12 cellular contexts compared by ENCODE assay signal in genomic region chr2:73832905-73833304, GRCh38. TPM values are rescaled to one million over a fixed set of nuclear protein-coding genes. Genes with fewer than 3 reads are reported as not detected.
DNase-seq lines count a peak whose midpoint lies in the region; ATAC-seq, FAIRE-seq and TF ChIP-seq lines count a peak whose summit lies in the region.
"Had no signal": no experiment of that assay in that cellular context is flagged by ENCODE, and none has a peak within 500 bp of the region (broad histone marks: within the 10 kb centered on the region; RNA-seq: fewer than 3 reads in every experiment).

No MANE protein-coding gene starts in this region.

- POLR2A ChIA-PET in IMR-90 (lab: Charles Lee; ENCODE audit: unreplicated experiment): no interaction called here

- H3K9me1 ChIP-seq in IMR-90 (ENCODE audit: insufficient read depth, low read length): 0 out of 2 replicates have a peak, but pooled peaks cover 4% of the 10 kb centered on the region

- no peak for TF ChIP-seq EP300 in upper lobe of left lung (IDR thresholded peaks at IDR 0.05)

- H3K36me3 ChIP-seq in DND-41 (ENCODE audit: insufficient read depth, low read length) (peaks cover 49% of the 10 kb centered on the region), IMR-90 (ENCODE audit: control insufficient read depth, insufficient read depth, low read length) (peaks cover 13% of the 10 kb centered on the region), upper lobe of left lung (peaks cover 3 to 33% (median 10%) of the 10 kb centered on the region in 4 donors)

- no peak overlapping the region for H2BK120ac ChIP-seq in IMR-90 (ENCODE audit: low read depth, low read length)

- H3K14ac ChIP-seq in IMR-90 (replicated peaks; ENCODE audit: low read depth, low read length): no peak overlapping the region

- no peak overlapping the region for H3K56ac ChIP-seq in IMR-90 (ENCODE audit: extremely low read depth, insufficient read depth, low read length)

- H3K79me1 ChIP-seq in IMR-90 (ENCODE audit: low read depth in 1 of 2, low read length in 2 of 2): peaks cover 28 to 56% of the 10 kb centered on the region in 2 experiments

- H3K4ac ChIP-seq in IMR-90 (ENCODE audit: low read depth, low read length): no peak overlapping the region

- H3K23ac ChIP-seq in IMR-90 (ENCODE audit: low read depth, low read length): no peak overlapping the region

- FAIRE-seq in H54 (lab: Jason Lieb, UNC): no peak
- FAIRE-seq: colon had no signal

- DNase-seq in DND-41 (peak; percentile 18), IMR-90 (peak; percentile 53), left kidney (ENCODE audit: low read depth, low spot score) (peak; percentile 23), H54 (ENCODE audit: insufficient read length, low spot score) (no peak), upper lobe of left lung (no peak), cardiac septum (ENCODE audit: low spot score) (no peak)
- no peak for DNase-seq in activated T-helper 1 cell treated with anti-CD3 and anti-CD28 coated beads, Interleukin-12 subunit alpha, Interleukin-12 subunit beta, Interleukin-2, Interleukin-4 antibody, amounts not matched to agents 30 ng/mL and 10 ng/mL and 1 ng/mL, durations not matched to agents 14 hours and 24 hours and 36 hours (ENCODE audit: low spot score)
- DNase-seq: immature natural killer cell, SHP77 treated with DMSO at 0.1 percent for 48 hours had no signal

- no peak overlapping the region for H2BK20ac ChIP-seq in IMR-90 (ENCODE audit: low read depth, low read length)

- BruUV-seq in IMR-90 (replicated peaks; lab: Mats Ljungman, UMichigan): no TSS peak

- TF ChIP-seq POLR2A in IMR-90 (IDR thresholded peaks at IDR 0.05; ENCODE audit: low read depth, low read length) (no peak), H54 (IDR thresholded peaks at IDR 0.05; ENCODE audit: low read depth, low read length) (no peak), upper lobe of left lung (IDR thresholded peaks at IDR 0.05) (no peak)

- H3K27ac Mint-ChIP-seq in activated T-helper 1 cell treated with anti-CD3 and anti-CD28 coated beads, Interleukin-12 subunit alpha, Interleukin-12 subunit beta, Interleukin-2, Interleukin-4 antibody, amounts not matched to agents 30 ng/mL and 10 ng/mL and 1 ng/mL, durations not matched to agents 14 hours and 24 hours and 36 hours: peak overlapping the region; percentile 7
- H3K27ac Mint-ChIP-seq: progenitor cell of endocrine pancreas had no signal

- H4K91ac ChIP-seq in IMR-90 (ENCODE audit: insufficient read depth, low read depth, low read length): no peak overlapping the region

- TF ChIP-seq CTCF in DND-41 (IDR thresholded peaks at IDR 0.05; ENCODE audit: borderline replicate concordance, extremely low read depth, low read length, poor library complexity, severe bottlenecking) (no peak), IMR-90 (conservative IDR thresholded peaks at IDR 0.05; ENCODE audit: low read depth, low read length) (no peak), upper lobe of left lung (IDR thresholded peaks at IDR 0.05) (no peak)

- peaks cover 39% of the 10 kb centered on the region for H3K4me1 ChIP-seq in DND-41 (ENCODE audit: insufficient read depth, low read length)
- H3K4me1 ChIP-seq in IMR-90 (ENCODE audit: control insufficient read depth, insufficient read depth, low read length): peaks cover 3% of the 10 kb centered on the region; the same call in 1 of the 2 replicates
- H3K4me1 ChIP-seq in upper lobe of left lung: peaks cover 11 to 26% (median 15%) of the 10 kb centered on the region in 4 donors

- CTCF ChIA-PET in IMR-90 (lab: Yijun Ruan, JAX): no interaction called here

- H3K9ac ChIP-seq in DND-41 (ENCODE audit: low read depth, low read length): no peak overlapping the region
- no peak overlapping the region for H3K9ac ChIP-seq in IMR-90 (ENCODE audit: low read depth, low read length)

- H3K18ac ChIP-seq in IMR-90 (ENCODE audit: low read depth, low read length): no peak overlapping the region

- no peak overlapping the region for H2AK5ac ChIP-seq in IMR-90 (ENCODE audit: low read depth, low read length)

- H3K4me1 Mint-ChIP-seq in activated T-helper 1 cell treated with anti-CD3 and anti-CD28 coated beads, Interleukin-12 subunit alpha, Interleukin-12 subunit beta, Interleukin-2, Interleukin-4 antibody, amounts not matched to agents 30 ng/mL and 10 ng/mL and 1 ng/mL, durations not matched to agents 14 hours and 24 hours and 36 hours (ENCODE audit: low read depth): peaks cover 49% of the 10 kb centered on the region

- H3K9me3 ChIP-seq in DND-41 (ENCODE audit: insufficient read depth, low read length, severe bottlenecking) (no peaks in the 10 kb centered on the region), IMR-90 (ENCODE audit: control insufficient read depth, insufficient read depth, low read length) (no peaks in the 10 kb centered on the region), upper lobe of left lung (no peaks in the 10 kb centered on the region)

- dilution Hi-C loops in IMR-90 (cut with HindIII; ENCODE audit: low sequenced_read_pairs, unreplicated experiment): loop anchor here (25.0 kb wide), 1 partner anchor 279 kb away; no protein-coding TSS in a partner anchor

- intact Hi-C loops in IMR-90 (cut with micrococcal nuclease): no loop called here
- intact Hi-C loops in activated T-helper 1 cell treated with anti-CD3 and anti-CD28 coated beads, Interleukin-12 subunit alpha, Interleukin-12 subunit beta, Interleukin-2, Interleukin-4 antibody, amounts not matched to agents 30 ng/mL and 10 ng/mL and 1 ng/mL, durations not matched to agents 14 hours and 24 hours and 36 hours (cut with micrococcal nuclease): no loop called here
- intact Hi-C loops in cardiac septum (cut with DNase I): no loop called here

- peak overlapping the region; percentile 42; the same call in 1 of the 2 replicates for H3K27ac ChIP-seq in DND-41 (ENCODE audit: low read length)
- H3K27ac ChIP-seq in IMR-90 (ENCODE audit: insufficient read depth, low read length): no peak overlapping the region
- no peak overlapping the region for H3K27ac ChIP-seq in upper lobe of left lung

- H2BK15ac ChIP-seq in IMR-90 (ENCODE audit: low read depth, low read length): no peak overlapping the region

- H3K27me3 ChIP-seq in DND-41 (ENCODE audit: insufficient read depth, low read length, poor library complexity): no peaks in the 10 kb centered on the region
- H3K27me3 ChIP-seq in IMR-90 (ENCODE audit: control insufficient read depth, insufficient read depth, low read length): no peaks in the 10 kb centered on the region
- H3K27me3 ChIP-seq in upper lobe of left lung: no peaks in the 10 kb centered on the region

- no peak overlapping the region for H3K4me3 ChIP-seq in DND-41 (ENCODE audit: low read depth in 1 of 2, low read length in 2 of 2)
- no peak overlapping the region for H3K4me3 ChIP-seq in IMR-90 (ENCODE audit: insufficient read depth, low read depth, low read length)
- no peak overlapping the region for H3K4me3 ChIP-seq in upper lobe of left lung

- H3K4me2 ChIP-seq in DND-41 (ENCODE audit: insufficient read depth, low read length) (peak overlapping the region; percentile 1; the same call in 1 of the 2 replicates), IMR-90 (ENCODE audit: low read depth, low read length) (no peak overlapping the region)

- peaks cover 55% of the 10 kb centered on the region for H3K79me2 ChIP-seq in DND-41 (ENCODE audit: insufficient read depth, low read length)

- no peak overlapping the region for H2AFZ ChIP-seq in DND-41 (ENCODE audit: low read depth, low read length)
- no peak overlapping the region for H2AFZ ChIP-seq in IMR-90 (replicated peaks; ENCODE audit: low read length, poor library complexity)

- no peak overlapping the region for H2AK9ac ChIP-seq in IMR-90 (replicated peaks; ENCODE audit: low read depth, low read length, poor library complexity)

- H2BK5ac ChIP-seq in IMR-90 (ENCODE audit: low read depth, low read length, poor library complexity, severe bottlenecking): no peak overlapping the region

- no peak overlapping the region for H4K8ac ChIP-seq in IMR-90 (ENCODE audit: low read depth in 2 of 2, low read length in 2 of 2)

- no peak overlapping the region for H3K4me3 Mint-ChIP-seq in activated T-helper 1 cell treated with anti-CD3 and anti-CD28 coated beads, Interleukin-12 subunit alpha, Interleukin-12 subunit beta, Interleukin-2, Interleukin-4 antibody, amounts not matched to agents 30 ng/mL and 10 ng/mL and 1 ng/mL, durations not matched to agents 14 hours and 24 hours and 36 hours
- H3K4me3 Mint-ChIP-seq: immature natural killer cell had no signal

- peaks cover 42% of the 10 kb centered on the region for H3K36me3 Mint-ChIP-seq in activated T-helper 1 cell treated with anti-CD3 and anti-CD28 coated beads, Interleukin-12 subunit alpha, Interleukin-12 subunit beta, Interleukin-2, Interleukin-4 antibody, amounts not matched to agents 30 ng/mL and 10 ng/mL and 1 ng/mL, durations not matched to agents 14 hours and 24 hours and 36 hours (ENCODE audit: low read depth)

- ATAC-seq in DND-41 (ENCODE audit: insufficient read depth, low read depth) (0 out of 3 replicates have a peak, but pooled peaks have one; percentile 13), IMR-90 (ENCODE audit: low read depth) (no peak), upper lobe of left lung (ENCODE audit: low FRiP score in 2 of 2) (no peak)

- no peaks in the 10 kb centered on the region for H3K27me3 Mint-ChIP-seq in activated T-helper 1 cell treated with anti-CD3 and anti-CD28 coated beads, Interleukin-12 subunit alpha, Interleukin-12 subunit beta, Interleukin-2, Interleukin-4 antibody, amounts not matched to agents 30 ng/mL and 10 ng/mL and 1 ng/mL, durations not matched to agents 14 hours and 24 hours and 36 hours (ENCODE audit: insufficient read depth)
- H3K27me3 Mint-ChIP-seq: progenitor cell of endocrine pancreas had no signal

- in situ Hi-C loops in IMR-90 (cut with MboI; ENCODE audit: low sequenced_read_pairs): loop anchor here (25.0 kb wide), 1 partner anchor 304 kb away; the partner anchor contains the start of gene BOLA3

- H4K20me1 ChIP-seq in DND-41 (ENCODE audit: insufficient read depth, low read length): no peaks in the 10 kb centered on the region; the same call in 1 of the 2 replicates
- no peaks in the 10 kb centered on the region; the same call in 1 of the 2 replicates for H4K20me1 ChIP-seq in IMR-90 (ENCODE audit: insufficient read depth, low read length)

- no peak overlapping the region for H4K5ac ChIP-seq in IMR-90 (ENCODE audit: low read depth, low read length)

- no peaks in the 10 kb centered on the region for H3K9me3 Mint-ChIP-seq in activated T-helper 1 cell treated with anti-CD3 and anti-CD28 coated beads, Interleukin-12 subunit alpha, Interleukin-12 subunit beta, Interleukin-2, Interleukin-4 antibody, amounts not matched to agents 30 ng/mL and 10 ng/mL and 1 ng/mL, durations not matched to agents 14 hours and 24 hours and 36 hours

- no peak for TF ChIP-seq RAD21 in IMR-90 (IDR thresholded peaks at IDR 0.05; ENCODE audit: low read length)

RNA-seq across cellular contexts. Expression of gene STAMBP, which starts 4.1 kb away (rescaled TPM):
- 33.9 and 38.7 TPM in 2 replicates for total RNA-seq in IMR-90 (2012; rRNA removed)
- 29.7 and 29.8 TPM in 2 replicates for polyA plus RNA-seq in IMR-90 (2012; rRNA removed)
- polyA plus RNA-seq in IMR-90 (2012; cell fraction: cytosol; rRNA removed): 19.1 and 24.1 TPM in 2 replicates
- 11.1 and 26.9 TPM in 2 replicates for polyA plus RNA-seq in IMR-90 (2012; cell fraction: nucleus; rRNA removed; ENCODE audit: low replicate concordance)
- 50.8 and 56.0 TPM in 2 replicates for total RNA-seq in activated T-helper 1 cell treated with anti-CD3 and anti-CD28 coated beads, Interleukin-12 subunit alpha, Interleukin-12 subunit beta, Interleukin-2, Interleukin-4 antibody, amounts not matched to agents 30 ng/mL and 10 ng/mL and 1 ng/mL, durations not matched to agents 14 hours and 24 hours and 36 hours
- total RNA-seq in upper lobe of left lung: 10 to 100 TPM; 22.8 to 41.7 (median 28.3) TPM
- total RNA-seq in cardiac septum: 37.4 TPM

RNA-seq across cellular contexts. Expression of gene C2orf78, which starts 48.9 kb away (rescaled TPM):
- total RNA-seq in IMR-90 (2012; rRNA removed) (not detected in 2 replicates), upper lobe of left lung (not detected), cardiac septum (not detected)
- 0.03 TPM in 1 of 2 replicates, not detected in the other for polyA plus RNA-seq in IMR-90 (2012; rRNA removed)
- not detected in 2 replicates for polyA plus RNA-seq in IMR-90 (2012; cell fraction: cytosol; rRNA removed)
- polyA plus RNA-seq in IMR-90 (2012; cell fraction: nucleus; rRNA removed; ENCODE audit: low replicate concordance): not detected in 2 replicates
- not detected in 2 replicates for total RNA-seq in activated T-helper 1 cell treated with anti-CD3 and anti-CD28 coated beads, Interleukin-12 subunit alpha, Interleukin-12 subunit beta, Interleukin-2, Interleukin-4 antibody, amounts not matched to agents 30 ng/mL and 10 ng/mL and 1 ng/mL, durations not matched to agents 14 hours and 24 hours and 36 hours
- total RNA-seq: activated CD8-positive, alpha-beta memory T cell treated with anti-CD3 and anti-CD28 coated beads for 36 hours; progenitor cell of endocrine pancreas had no signal
- polyA plus RNA-seq: immature natural killer cell had no signal

RNA-seq across cellular contexts. Expression of gene DUSP11, which starts 53.0 kb away (rescaled TPM):
- total RNA-seq in IMR-90 (2012; rRNA removed) (25.6 and 28.6 TPM in 2 replicates), upper lobe of left lung (10 to 100 TPM; 14.2 to 40.9 (median 19.7) TPM), cardiac septum (10.9 TPM)
- polyA plus RNA-seq in IMR-90 (2012; rRNA removed): 21.8 and 22.4 TPM in 2 replicates
- polyA plus RNA-seq in IMR-90 (2012; cell fraction: cytosol; rRNA removed): 7.4 and 8.0 TPM in 2 replicates
- 2.4 and 15.2 TPM in 2 replicates for polyA plus RNA-seq in IMR-90 (2012; cell fraction: nucleus; rRNA removed; ENCODE audit: low replicate concordance)
- total RNA-seq in activated T-helper 1 cell treated with anti-CD3 and anti-CD28 coated beads, Interleukin-12 subunit alpha, Interleukin-12 subunit beta, Interleukin-2, Interleukin-4 antibody, amounts not matched to agents 30 ng/mL and 10 ng/mL and 1 ng/mL, durations not matched to agents 14 hours and 24 hours and 36 hours: 42.1 and 42.4 TPM in 2 replicates

RNA-seq across cellular contexts. Expression of gene ACTG2, which starts 59.9 kb away (rescaled TPM):
- total RNA-seq in IMR-90 (2012; rRNA removed) (349 and 523 TPM in 2 replicates), upper lobe of left lung (10 to 100 TPM; 10.8 to 65.3 (median 27.2) TPM), cardiac septum (3.9 TPM)
- polyA plus RNA-seq in IMR-90 (2012; rRNA removed): 887 and 899 TPM in 2 replicates
- polyA plus RNA-seq in IMR-90 (2012; cell fraction: cytosol; rRNA removed): 644 and 1,415 TPM in 2 replicates
- polyA plus RNA-seq in IMR-90 (2012; cell fraction: nucleus; rRNA removed; ENCODE audit: low replicate concordance): 237 and 431 TPM in 2 replicates
- total RNA-seq in activated T-helper 1 cell treated with anti-CD3 and anti-CD28 coated beads, Interleukin-12 subunit alpha, Interleukin-12 subunit beta, Interleukin-2, Interleukin-4 antibody, amounts not matched to agents 30 ng/mL and 10 ng/mL and 1 ng/mL, durations not matched to agents 14 hours and 24 hours and 36 hours: 0.22 and 0.26 TPM in 2 replicates
- polyA plus RNA-seq: immature natural killer cell had no signal

Comparison
In these comparisons a context has a peak if more than half of its experiments do, and no peak if none do; other contexts are left out.
1. DNase-seq: peak in DND-41 (single experiment), IMR-90 (single experiment) and left kidney (single experiment); none in activated T-helper 1 cell treated with anti-CD3 and anti-CD28 coated beads, Interleukin-12 subunit alpha, Interleukin-12 subunit beta, Interleukin-2, Interleukin-4 antibody, amounts not matched to agents 30 ng/mL and 10 ng/mL and 1 ng/mL, durations not matched to agents 14 hours and 24 hours and 36 hours (single experiment), H54 (single experiment), upper lobe of left lung (0 of 2) and cardiac septum (single experiment).